8 cellular contexts compared by ENCODE assay signal in the genomic region with DNA sequence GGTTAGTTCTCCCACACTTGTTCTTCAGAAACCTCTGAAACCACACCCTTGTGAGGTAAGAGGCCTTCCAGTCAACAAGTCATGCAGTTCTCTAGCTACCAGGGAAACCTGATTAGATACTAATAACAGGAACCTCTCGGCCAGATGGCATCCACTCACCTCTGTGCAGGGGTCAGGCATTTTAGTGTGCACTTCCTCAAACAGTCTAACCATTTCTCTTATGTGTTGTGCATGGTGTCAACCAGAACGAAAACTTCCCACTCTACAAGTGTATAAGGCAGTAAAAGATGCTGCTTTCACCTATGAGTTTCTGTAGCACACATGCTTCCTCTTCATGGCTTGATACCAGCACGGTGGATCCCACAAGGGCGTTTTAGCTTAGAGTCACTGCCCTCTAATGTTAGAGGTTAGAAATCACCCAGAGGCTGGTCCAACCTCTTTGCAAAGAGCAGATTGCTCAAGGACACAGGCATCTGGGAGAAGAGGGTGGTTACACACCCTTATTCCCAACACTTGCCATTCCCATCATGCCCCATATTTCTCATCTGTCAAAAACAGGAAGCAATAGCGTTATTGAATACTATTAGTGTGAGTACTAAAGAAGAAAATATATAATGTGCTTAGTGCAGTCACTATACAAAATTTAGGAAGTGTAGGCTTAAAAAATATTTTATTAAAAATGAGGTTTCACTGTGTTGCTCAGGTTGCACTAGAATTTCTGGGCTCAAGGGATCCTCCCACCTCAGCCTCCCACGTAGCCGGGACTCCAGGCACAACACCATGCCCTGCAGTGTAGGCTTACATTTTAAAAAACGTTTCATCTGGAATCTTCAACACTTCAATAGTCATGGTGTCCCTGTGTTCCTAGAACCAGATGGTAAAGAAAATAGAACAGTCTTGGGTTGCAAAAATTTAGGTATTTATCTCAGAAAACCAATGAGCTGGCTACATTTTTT. TPM values are rescaled to one million over a fixed set of nuclear protein-coding genes. Genes with fewer than 3 reads are reported as not detected.
DNase-seq lines count a peak whose midpoint lies in the region; ATAC-seq lines count a peak whose summit lies in the region.

No MANE protein-coding gene starts in this region.

- H3K27me3 Mint-ChIP-seq in stimulated activated naive CD8-positive, alpha-beta T cell treated with anti-CD3 and anti-CD28 coated beads, Interleukin-15, amount 100 ng/mL, for 72 hours, result peaks cover 29% of the 10 kb centered on the region

- H3K27ac ChIP-seq in angular gyrus (ENCODE audit: low read depth, low read length), result peak overlapping the region; percentile 39

- peaks cover 10% of the 10 kb centered on the region for H3K4me1 Mint-ChIP-seq in stimulated activated naive CD8-positive, alpha-beta T cell treated with anti-CD3 and anti-CD28 coated beads, Interleukin-15, amount 100 ng/mL, for 72 hours

- peak; percentile 97 for ATAC-seq in GM19043 (IDR thresholded peaks at IDR 0.05; ENCODE audit: low read depth, unreplicated experiment)
- ATAC-seq in HG03103 (IDR thresholded peaks at IDR 0.05; ENCODE audit: low read depth, unreplicated experiment), result peak; percentile 99
- peak; percentile 96 for ATAC-seq in stimulated activated naive CD8-positive, alpha-beta T cell treated with anti-CD3 and anti-CD28 coated beads, Interleukin-15, amount 100 ng/mL, for 72 hours

- no peaks in the 10 kb centered on the region for H3K9me3 Mint-ChIP-seq in stimulated activated naive CD8-positive, alpha-beta T cell treated with anti-CD3 and anti-CD28 coated beads, Interleukin-15, amount 100 ng/mL, for 72 hours

- DNase-seq in Daoy (ENCODE audit: low read depth) (peak; percentile 27), NCI-H774 (lab: John Stamatoyannopoulos, UW) (peak; percentile 15), iPS-NIHi7 (ENCODE audit: extremely low spot score) (peak; percentile 66), epidermal melanocyte (ENCODE audit: insufficient read length, low spot score) (no peak)
- DNase-seq in stimulated activated naive CD8-positive, alpha-beta T cell treated with anti-CD3 and anti-CD28 coated beads, Interleukin-15, amount 100 ng/mL, for 72 hours, result peak; percentile 37 to 50

- H3K4me3 Mint-ChIP-seq in stimulated activated naive CD8-positive, alpha-beta T cell treated with anti-CD3 and anti-CD28 coated beads, Interleukin-15, amount 100 ng/mL, for 72 hours, result peak overlapping the region in 1 of 2 donors; percentile 18

- no peak overlapping the region for H3K27ac Mint-ChIP-seq in stimulated activated naive CD8-positive, alpha-beta T cell treated with anti-CD3 and anti-CD28 coated beads, Interleukin-15, amount 100 ng/mL, for 72 hours

RNA-seq across cellular contexts. Expression of a gene that starts 34.5 kb away (rescaled TPM):
- 18.2 and 19.3 TPM in 2 replicates for total RNA-seq in Daoy (2014; rRNA removed; shearing (Covaris generic))

RNA-seq across cellular contexts. Expression of a gene that starts 59.2 kb away (rescaled TPM):
- total RNA-seq in Daoy (2014; rRNA removed; shearing (Covaris generic)), result 31.0 and 43.8 TPM in 2 replicates
